1 cellular context compared by ENCODE assay signal in genomic region chr1:218717611-218718010, GRCh38.
TF ChIP-seq lines count a peak whose summit lies in the region.

No MANE protein-coding gene starts in this region.

TF ChIP-seq in SK-N-SH treated with all-trans-retinoic acid at 6 μM for 48 hours, 23 proteins besides CTCF, POLR2A, EP300 and RAD21 (continued from another document):
- TF ChIP-seq POU6F1 (CRISPR knock-in tag; IDR thresholded peaks at IDR 0.05; ENCODE audit: borderline replicate concordance, low read depth) = no peak
